27 cellular contexts compared by ENCODE assay signal in the genomic region with DNA sequence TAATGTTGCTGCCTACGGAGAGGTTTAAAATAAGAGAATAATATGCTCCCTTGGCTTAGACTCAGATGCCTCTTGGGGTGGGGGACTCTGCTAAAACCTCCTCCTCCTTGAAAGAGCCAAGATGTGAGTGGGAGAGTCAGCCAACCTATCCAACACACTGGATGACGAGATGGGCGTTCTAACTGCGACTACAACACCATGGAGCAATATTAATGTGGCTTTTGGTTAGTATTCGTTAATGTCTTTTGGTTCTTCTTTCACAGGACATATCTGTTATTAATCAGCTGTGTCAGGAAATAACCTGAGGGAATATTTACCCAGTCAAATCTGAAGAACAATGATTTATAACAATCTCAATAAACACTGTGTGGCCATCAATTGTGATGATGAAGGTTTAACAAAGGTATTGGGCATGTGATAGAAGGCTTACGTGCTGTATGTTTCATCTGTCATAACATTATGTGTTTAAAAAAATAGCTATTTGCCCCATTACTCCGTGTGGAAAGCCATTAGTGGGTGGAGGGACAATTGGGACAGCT.
"Had no signal": no experiment of that assay in that cellular context is flagged by ENCODE, and none has a peak within 500 bp of the region (broad histone marks: within the 10 kb centered on the region; RNA-seq: fewer than 3 reads in every experiment).

No MANE protein-coding gene starts in this region.

- H3K36me3 ChIP-seq: esophagus muscularis mucosa, gastroesophageal sphincter, heart left ventricle, left lung, neural progenitor cell, ovary, sigmoid colon, thoracic aorta, tibial nerve, upper lobe of left lung had no signal

- H3K27me3 Mint-ChIP-seq: naive thymus-derived CD4-positive, alpha-beta T cell; stimulated activated naive B cell treated with anti-CD40 and anti-IgM and Interleukin-4, amounts not matched to agents 10 μg/mL and 1 μg/mL and 100 μg/mL, for 72 hours; stimulated activated naive CD8-positive, alpha-beta T cell treated with anti-CD3 and anti-CD28 coated beads, Interleukin-15, Interleukin-2, amounts not matched to agents 100 ng/mL and 50 ng/mL, for 24 hours had no signal

- H3K27ac ChIP-seq: coronary artery, esophagus muscularis mucosa, foreskin keratinocyte, gastroesophageal sphincter, heart left ventricle, hepatocyte, left lung, neural progenitor cell, ovary, psoas muscle, sigmoid colon, thoracic aorta, tibial nerve, upper lobe of left lung had no signal

- H3K27me3 ChIP-seq: esophagus muscularis mucosa, foreskin keratinocyte, gastroesophageal sphincter, heart left ventricle, hepatocyte, left lung, neural progenitor cell, ovary, sigmoid colon, tibial nerve, upper lobe of left lung had no signal

- H3K4me1 Mint-ChIP-seq: nephron, neural progenitor cell had no signal

- H3K27ac Mint-ChIP-seq: naive thymus-derived CD4-positive, alpha-beta T cell; nephron; neural progenitor cell; stimulated activated naive B cell treated with anti-CD40 and anti-IgM and Interleukin-4, amounts not matched to agents 10 μg/mL and 1 μg/mL and 100 μg/mL, for 72 hours; stimulated activated naive CD8-positive, alpha-beta T cell treated with anti-CD3 and anti-CD28 coated beads, Interleukin-15, Interleukin-2, amounts not matched to agents 100 ng/mL and 50 ng/mL, for 24 hours had no signal

- H3K4me3 Mint-ChIP-seq: naive thymus-derived CD4-positive, alpha-beta T cell; nephron; neural progenitor cell; stimulated activated naive B cell treated with anti-CD40 and anti-IgM and Interleukin-4, amounts not matched to agents 10 μg/mL and 1 μg/mL and 100 μg/mL, for 72 hours; stimulated activated naive CD8-positive, alpha-beta T cell treated with anti-CD3 and anti-CD28 coated beads, Interleukin-15, Interleukin-2, amounts not matched to agents 100 ng/mL and 50 ng/mL, for 24 hours had no signal

- H3K9me3 ChIP-seq: esophagus muscularis mucosa, gastroesophageal sphincter, heart left ventricle, left lung, ovary, psoas muscle, sigmoid colon, thoracic aorta, tibial nerve, upper lobe of left lung had no signal

- H3K4me2 ChIP-seq: hepatocyte, neural progenitor cell had no signal

- FAIRE-seq: kidney, urothelium cell line had no signal

- DNase-seq: dermis blood vessel endothelial cell; effector memory CD4-positive, alpha-beta T cell; foreskin keratinocyte; heart left ventricle; kidney; left cardiac atrium; left lung; mesendoderm; midbrain; naive thymus-derived CD4-positive, alpha-beta T cell; ovary; psoas muscle; right cardiac atrium; sigmoid colon; stimulated activated CD4-positive, alpha-beta T cell treated with anti-CD3 and anti-CD28 coated beads, Interleukin-4, amount 100 ng/mL, for 4 hours; stimulated activated naive B cell treated with anti-CD40 and anti-IgM and Interleukin-4, amounts not matched to agents 10 μg/mL and 1 μg/mL and 100 μg/mL, for 72 hours had no signal

- H2AFZ ChIP-seq: hepatocyte, neural progenitor cell had no signal

- ATAC-seq: foreskin keratinocyte; gastroesophageal sphincter; heart left ventricle; left cardiac atrium; left lung; naive thymus-derived CD4-positive, alpha-beta T cell; psoas muscle; right cardiac atrium had no signal

- H3K4me1 ChIP-seq: left lung, neural progenitor cell, psoas muscle had no signal

- H3K4me3 ChIP-seq: coronary artery, esophagus muscularis mucosa, gastroesophageal sphincter, heart left ventricle, hepatocyte, left lung, neural progenitor cell, ovary, psoas muscle, sigmoid colon, thoracic aorta, tibial nerve, upper lobe of left lung had no signal

- H3K79me2 ChIP-seq: hepatocyte had no signal

- H3K9me3 Mint-ChIP-seq: nephron; neural progenitor cell; stimulated activated naive B cell treated with anti-CD40 and anti-IgM and Interleukin-4, amounts not matched to agents 10 μg/mL and 1 μg/mL and 100 μg/mL, for 72 hours; stimulated activated naive CD8-positive, alpha-beta T cell treated with anti-CD3 and anti-CD28 coated beads, Interleukin-15, Interleukin-2, amounts not matched to agents 100 ng/mL and 50 ng/mL, for 24 hours had no signal

- H3K9ac ChIP-seq: neural progenitor cell had no signal

- H3K36me3 Mint-ChIP-seq: naive thymus-derived CD4-positive, alpha-beta T cell had no signal
